ENCODE assay signal across 19 cellular contexts in genomic region chr22:37201066-37201820, GRCh38. TPM values are rescaled to one million over a fixed set of nuclear protein-coding genes. Genes with fewer than 3 reads are reported as not detected.
DNase-seq lines count a peak whose midpoint lies in the region; ATAC-seq, FAIRE-seq and TF ChIP-seq lines count a peak whose summit lies in the region.
"Had no signal": no experiment of that assay in that cellular context is flagged by ENCODE, and none has a peak within 500 bp of the region (broad histone marks: within the 10 kb centered on the region; RNA-seq: fewer than 3 reads in every experiment).

No MANE protein-coding gene starts in this region.

- FAIRE-seq in A549 (lab: Jason Lieb, UNC), result no peak
- FAIRE-seq: GM12891 had no signal

- no peak for TF ChIP-seq RAD21 in A549 (conservative IDR thresholded peaks at IDR 0.05 in 1 of 2, IDR thresholded peaks at IDR 0.05 in 1 of 2)

- intact Hi-C loops in CD14-positive monocyte (cut with micrococcal nuclease), result no loop called here
- intact Hi-C loops in mucosa of descending colon (cut with DNase I, micrococcal nuclease), result loop anchor here in 1 of 2 donors (10.0 kb wide), 1 partner anchor 46 kb away; no protein-coding TSS in a partner anchor
- intact Hi-C loops in activated T-helper 1 cell treated with anti-CD3 and anti-CD28 coated beads, Interleukin-12 subunit alpha, Interleukin-12 subunit beta, Interleukin-2, Interleukin-4 antibody, amounts not matched to agents 30 ng/mL and 10 ng/mL and 1 ng/mL, durations not matched to agents 14 hours and 24 hours and 36 hours (cut with micrococcal nuclease), result no loop called here

- WGBS in A549 (ENCODE audit: missing lambda C conversion rate), result 93% methylated on average over 10 of the region's 13 CpGs

- no peaks in the 10 kb centered on the region for H3K9me3 ChIP-seq in A549
- H3K9me3 ChIP-seq in mucosa of descending colon, result no peaks in the 10 kb centered on the region
- H3K9me3 ChIP-seq: SJSA1 had no signal

- H3K4me1 ChIP-seq in A549 (peaks cover 32% of the 10 kb centered on the region), mucosa of descending colon (ENCODE audit: low read depth) (peaks cover 29% of the 10 kb centered on the region)

- H3K36me3 Mint-ChIP-seq in CD14-positive monocyte, result no peaks in the 10 kb centered on the region
- no peaks in the 10 kb centered on the region for H3K36me3 Mint-ChIP-seq in activated T-helper 17 cell treated with anti-CD3 and anti-CD28 coated beads, Interleukin-2, amount 50 U/mL, for 72 hours (ENCODE audit: low read depth)
- peaks cover 2% of the 10 kb centered on the region for H3K36me3 Mint-ChIP-seq in activated T-helper 1 cell treated with anti-CD3 and anti-CD28 coated beads, Interleukin-12 subunit alpha, Interleukin-12 subunit beta, Interleukin-2, Interleukin-4 antibody, amounts not matched to agents 30 ng/mL and 10 ng/mL and 1 ng/mL, durations not matched to agents 14 hours and 24 hours and 36 hours (ENCODE audit: low read depth)

- peak overlapping the region; percentile 96 to 99; a peak in 4 of 6 replicates for H3K27ac ChIP-seq in A549
- H3K27ac ChIP-seq: SJSA1 had no signal

- peaks cover 16% of the 10 kb centered on the region for H3K4me1 Mint-ChIP-seq in CD14-positive monocyte
- H3K4me1 Mint-ChIP-seq in activated T-helper 17 cell treated with anti-CD3 and anti-CD28 coated beads, Interleukin-2, amount 50 U/mL, for 72 hours, result peaks cover 20% of the 10 kb centered on the region
- peaks cover 18% of the 10 kb centered on the region for H3K4me1 Mint-ChIP-seq in activated T-helper 1 cell treated with anti-CD3 and anti-CD28 coated beads, Interleukin-12 subunit alpha, Interleukin-12 subunit beta, Interleukin-2, Interleukin-4 antibody, amounts not matched to agents 30 ng/mL and 10 ng/mL and 1 ng/mL, durations not matched to agents 14 hours and 24 hours and 36 hours (ENCODE audit: low read depth)

- H3K4me2 ChIP-seq in A549, result no peak overlapping the region

- no peaks in the 10 kb centered on the region for H3K36me3 ChIP-seq in mucosa of descending colon (ENCODE audit: low read depth)
- H3K36me3 ChIP-seq: SJSA1 had no signal

- H3K4me3 Mint-ChIP-seq in CD14-positive monocyte, result no peak overlapping the region
- peak overlapping the region; percentile 31 for H3K4me3 Mint-ChIP-seq in activated T-helper 17 cell treated with anti-CD3 and anti-CD28 coated beads, Interleukin-2, amount 50 U/mL, for 72 hours
- H3K4me3 Mint-ChIP-seq in activated T-helper 1 cell treated with anti-CD3 and anti-CD28 coated beads, Interleukin-12 subunit alpha, Interleukin-12 subunit beta, Interleukin-2, Interleukin-4 antibody, amounts not matched to agents 30 ng/mL and 10 ng/mL and 1 ng/mL, durations not matched to agents 14 hours and 24 hours and 36 hours, result no peak overlapping the region
- H3K4me3 Mint-ChIP-seq: activated T-cell treated with anti-CD3 and anti-CD28 coated beads, Interleukin-2, amount 50 U/mL, for 4 hours had no signal

- TF ChIP-seq POLR2A in A549 (IDR thresholded peaks at IDR 0.05; ENCODE audit: low read length), result no peak

- POLR2A ChIA-PET in A549 (lab: Yijun Ruan, JAX), result no interaction called here

- H3K27ac Mint-ChIP-seq in CD14-positive monocyte, result no peak overlapping the region
- no peak overlapping the region for H3K27ac Mint-ChIP-seq in activated T-helper 17 cell treated with anti-CD3 and anti-CD28 coated beads, Interleukin-2, amount 50 U/mL, for 72 hours
- no peak overlapping the region for H3K27ac Mint-ChIP-seq in activated T-helper 1 cell treated with anti-CD3 and anti-CD28 coated beads, Interleukin-12 subunit alpha, Interleukin-12 subunit beta, Interleukin-2, Interleukin-4 antibody, amounts not matched to agents 30 ng/mL and 10 ng/mL and 1 ng/mL, durations not matched to agents 14 hours and 24 hours and 36 hours

- TF ChIP-seq EP300 in A549 (IDR thresholded peaks at IDR 0.05), result no peak

- no peak overlapping the region for H3K4me3 ChIP-seq in A549
- H3K4me3 ChIP-seq in mucosa of descending colon, result no peak overlapping the region
- H3K4me3 ChIP-seq: SJSA1 had no signal

- peaks cover 0 to 1% (median 1%) of the 10 kb centered on the region in 3 donors for H3K27me3 Mint-ChIP-seq in CD14-positive monocyte (ENCODE audit: low read depth in 3 of 3)
- H3K27me3 Mint-ChIP-seq in activated T-helper 17 cell treated with anti-CD3 and anti-CD28 coated beads, Interleukin-2, amount 50 U/mL, for 72 hours, result no peaks in the 10 kb centered on the region
- no peaks in the 10 kb centered on the region for H3K27me3 Mint-ChIP-seq in activated T-helper 1 cell treated with anti-CD3 and anti-CD28 coated beads, Interleukin-12 subunit alpha, Interleukin-12 subunit beta, Interleukin-2, Interleukin-4 antibody, amounts not matched to agents 30 ng/mL and 10 ng/mL and 1 ng/mL, durations not matched to agents 14 hours and 24 hours and 36 hours (ENCODE audit: insufficient read depth)

- CTCF ChIA-PET in A549 (lab: Yijun Ruan, JAX), result interaction anchor here (0.6 to 7.6 kb wide), 11 partner anchors 14 to 419 kb away, joined by 3 to 126 read pairs (median 4); no protein-coding TSS in a partner anchor

- peaks cover 0 to 3% (median 0%) of the 10 kb centered on the region in 7 donors for H3K9me3 Mint-ChIP-seq in CD14-positive monocyte
- no peaks in the 10 kb centered on the region for H3K9me3 Mint-ChIP-seq in activated T-helper 17 cell treated with anti-CD3 and anti-CD28 coated beads, Interleukin-2, amount 50 U/mL, for 72 hours
- no peaks in the 10 kb centered on the region for H3K9me3 Mint-ChIP-seq in activated T-helper 1 cell treated with anti-CD3 and anti-CD28 coated beads, Interleukin-12 subunit alpha, Interleukin-12 subunit beta, Interleukin-2, Interleukin-4 antibody, amounts not matched to agents 30 ng/mL and 10 ng/mL and 1 ng/mL, durations not matched to agents 14 hours and 24 hours and 36 hours
- H3K9me3 Mint-ChIP-seq: activated T-cell treated with anti-CD3 and anti-CD28 coated beads, Interleukin-2, amount 50 U/mL, for 4 hours had no signal

- DNase-seq in A549 (ENCODE audit: low read depth in 1 of 2, low spot score in 1 of 2), result no peak
- DNase-seq in CD14-positive monocyte (ENCODE audit: low spot score), result peak; percentile 30
- peak in 2 of 3 donors; percentile 17 to 24 for DNase-seq in mucosa of descending colon
- no peak for DNase-seq in activated T-helper 1 cell treated with anti-CD3 and anti-CD28 coated beads, Interleukin-12 subunit alpha, Interleukin-12 subunit beta, Interleukin-2, Interleukin-4 antibody, amounts not matched to agents 30 ng/mL and 10 ng/mL and 1 ng/mL, durations not matched to agents 14 hours and 24 hours and 36 hours (ENCODE audit: low spot score)
- no peak for DNase-seq in NCI-H446 (lab: John Stamatoyannopoulos, UW)
- DNase-seq: activated T-cell treated with anti-CD3 and anti-CD28 coated beads, Interleukin-2, amount 50 U/mL, for 4 hours; anterior cingulate cortex; hypothalamus; kidney glomerular epithelial cell; NCI-H1092; NCI-H2107; NCI-H526 treated with DMSO at 0.1 percent for 48 hours; OCI-M1 had no signal

- TF ChIP-seq CTCF in A549 (IDR thresholded peaks at IDR 0.05), result no peak
- no peak for TF ChIP-seq CTCF in CD14-positive monocyte (IDR thresholded peaks at IDR 0.05)
- TF ChIP-seq CTCF in mucosa of descending colon (IDR thresholded peaks at IDR 0.05), result no peak

- no peak for ATAC-seq in A549
- no peak for ATAC-seq in activated T-helper 17 cell treated with anti-CD3 and anti-CD28 coated beads, Interleukin-2, amount 50 U/mL, for 72 hours (replicated peaks)
- ATAC-seq in mucosa of descending colon, result no peak
- no peak for ATAC-seq in HG02588 (IDR thresholded peaks at IDR 0.05; ENCODE audit: unreplicated experiment)
- ATAC-seq: activated T-cell treated with anti-CD3 and anti-CD28 coated beads, Interleukin-2, amount 50 U/mL, for 4 hours had no signal

RNA-seq across cellular contexts. Expression of gene SSTR3, which starts 11.0 kb away (rescaled TPM):
- polyA plus RNA-seq in A549 (2011; rRNA removed) (not detected in 2 replicates), A549 (2017; fragmentation: RNase III; extraction: RNeasy Plus Mini Kit Qiagen cat#74134 plus additional on column Dnase treatment) (not detected in 3 replicates), CD14-positive monocyte (not detected)
- polyA plus RNA-seq in A549 (2012; cell fraction: cytosol; rRNA removed), result not detected in 2 replicates
- 0.07 TPM in 1 of 2 replicates, not detected in the other for polyA plus RNA-seq in A549 (2012; cell fraction: nucleus; rRNA removed)
- not detected in 2 replicates for polyA minus RNA-seq in A549 (2011; rRNA and poly(A)+ RNA removed)
- total RNA-seq in activated T-helper 17 cell treated with anti-CD3 and anti-CD28 coated beads, Interleukin-2, amount 50 U/mL, for 72 hours, result 10 to 100 TPM in 1 of 2 donors, 1 to 10 TPM in 1; 2.6 to 16.2 TPM
- total RNA-seq in mucosa of descending colon, result under 1 TPM in 2 of 3 donors, not detected in 1; 0.09 to 0.10 TPM
- total RNA-seq in activated T-helper 1 cell treated with anti-CD3 and anti-CD28 coated beads, Interleukin-12 subunit alpha, Interleukin-12 subunit beta, Interleukin-2, Interleukin-4 antibody, amounts not matched to agents 30 ng/mL and 10 ng/mL and 1 ng/mL, durations not matched to agents 14 hours and 24 hours and 36 hours, result 2.3 TPM in 2 replicates
- total RNA-seq: chondrocyte, G401, SJSA1 had no signal

RNA-seq across cellular contexts. Expression of gene C1QTNF6, which starts 13.2 kb away (rescaled TPM):
- polyA plus RNA-seq in A549 (2011; rRNA removed), result 18.6 and 24.7 TPM in 2 replicates
- 14.8 and 26.9 TPM in 2 replicates for polyA plus RNA-seq in A549 (2012; cell fraction: cytosol; rRNA removed)
- polyA plus RNA-seq in A549 (2012; cell fraction: nucleus; rRNA removed), result 33.8 and 39.1 TPM in 2 replicates
- polyA plus RNA-seq in A549 (2017; fragmentation: RNase III; extraction: RNeasy Plus Mini Kit Qiagen cat#74134 plus additional on column Dnase treatment), result 17.6 to 26.7 TPM (median 24.5 TPM) in 3 replicates
- polyA minus RNA-seq in A549 (2011; rRNA and poly(A)+ RNA removed), result 11.1 and 12.9 TPM in 2 replicates
- polyA plus RNA-seq in CD14-positive monocyte, result under 1 TPM; 0.14 to 0.24 TPM
- total RNA-seq in activated T-helper 17 cell treated with anti-CD3 and anti-CD28 coated beads, Interleukin-2, amount 50 U/mL, for 72 hours, result 10 to 100 TPM in 1 of 2 donors, 1 to 10 TPM in 1; 5.0 to 16.3 TPM
- 10 to 100 TPM in 2 of 3 donors, 1 to 10 TPM in 1; 8.9 to 22.5 (median 13.3) TPM for total RNA-seq in mucosa of descending colon
- total RNA-seq in activated T-helper 1 cell treated with anti-CD3 and anti-CD28 coated beads, Interleukin-12 subunit alpha, Interleukin-12 subunit beta, Interleukin-2, Interleukin-4 antibody, amounts not matched to agents 30 ng/mL and 10 ng/mL and 1 ng/mL, durations not matched to agents 14 hours and 24 hours and 36 hours, result 4.8 and 4.9 TPM in 2 replicates

RNA-seq across cellular contexts. Expression of gene RAC2, which starts 42.8 kb away (rescaled TPM):
- polyA plus RNA-seq in A549 (2011; rRNA removed) (0.12 TPM in 1 of 2 replicates, not detected in the other), A549 (2017; fragmentation: RNase III; extraction: RNeasy Plus Mini Kit Qiagen cat#74134 plus additional on column Dnase treatment) (0.05 to 0.07 TPM (median 0.05 TPM) in 3 replicates), CD14-positive monocyte (100 to 1,000 TPM; 360 to 529 TPM)
- polyA plus RNA-seq in A549 (2012; cell fraction: cytosol; rRNA removed), result 0.12 and 0.16 TPM in 2 replicates
- polyA plus RNA-seq in A549 (2012; cell fraction: nucleus; rRNA removed), result 0.17 and 0.22 TPM in 2 replicates
- not detected in 2 replicates for polyA minus RNA-seq in A549 (2011; rRNA and poly(A)+ RNA removed)
- 1,000 to 10,000 TPM in 1 of 2 donors, 100 to 1,000 TPM in 1; 674 to 1,069 TPM for total RNA-seq in activated T-helper 17 cell treated with anti-CD3 and anti-CD28 coated beads, Interleukin-2, amount 50 U/mL, for 72 hours
- 10 to 100 TPM; 15.3 to 26.8 (median 16.4) TPM for total RNA-seq in mucosa of descending colon
- 592 and 614 TPM in 2 replicates for total RNA-seq in activated T-helper 1 cell treated with anti-CD3 and anti-CD28 coated beads, Interleukin-12 subunit alpha, Interleukin-12 subunit beta, Interleukin-2, Interleukin-4 antibody, amounts not matched to agents 30 ng/mL and 10 ng/mL and 1 ng/mL, durations not matched to agents 14 hours and 24 hours and 36 hours
- total RNA-seq: G401 had no signal

RNA-seq across cellular contexts. Expression of gene IL2RB, which starts 51.5 kb away (rescaled TPM):
- polyA plus RNA-seq in A549 (2011; rRNA removed), result 0.05 and 0.14 TPM in 2 replicates
- 0.05 and 0.09 TPM in 2 replicates for polyA plus RNA-seq in A549 (2012; cell fraction: cytosol; rRNA removed)
- 0.09 and 0.12 TPM in 2 replicates for polyA plus RNA-seq in A549 (2012; cell fraction: nucleus; rRNA removed)
- polyA plus RNA-seq in A549 (2017; fragmentation: RNase III; extraction: RNeasy Plus Mini Kit Qiagen cat#74134 plus additional on column Dnase treatment), result 0.04 to 0.17 TPM (median 0.05 TPM) in 3 replicates
- not detected in 2 replicates for polyA minus RNA-seq in A549 (2011; rRNA and poly(A)+ RNA removed)
- polyA plus RNA-seq in CD14-positive monocyte, result 1 to 10 TPM in 1 of 2 donors, under 1 TPM in 1; 0.60 to 1.7 TPM
- 100 to 1,000 TPM; 425 to 498 TPM for total RNA-seq in activated T-helper 17 cell treated with anti-CD3 and anti-CD28 coated beads, Interleukin-2, amount 50 U/mL, for 72 hours
- total RNA-seq in mucosa of descending colon, result 1 to 10 TPM; 4.5 to 5.8 (median 5.3) TPM
- total RNA-seq in activated T-helper 1 cell treated with anti-CD3 and anti-CD28 coated beads, Interleukin-12 subunit alpha, Interleukin-12 subunit beta, Interleukin-2, Interleukin-4 antibody, amounts not matched to agents 30 ng/mL and 10 ng/mL and 1 ng/mL, durations not matched to agents 14 hours and 24 hours and 36 hours, result 273 and 278 TPM in 2 replicates
- total RNA-seq: G401, SJSA1 had no signal

Comparison
In these comparisons a context has a peak if more than half of its experiments do, and no peak if none do; other contexts are left out.
1. DNase-seq: peak in CD14-positive monocyte (single experiment) and mucosa of descending colon (2 of 3); none in A549 (0 of 2), activated T-helper 1 cell treated with anti-CD3 and anti-CD28 coated beads, Interleukin-12 subunit alpha, Interleukin-12 subunit beta, Interleukin-2, Interleukin-4 antibody, amounts not matched to agents 30 ng/mL and 10 ng/mL and 1 ng/mL, durations not matched to agents 14 hours and 24 hours and 36 hours (single experiment) and NCI-H446 (0 of 2).
2. RNA of gene RAC2, which starts 42.8 kb away (total RNA-seq): 674 to 1,069 TPM in activated T-helper 17 cell treated with anti-CD3 and anti-CD28 coated beads, Interleukin-2, amount 50 U/mL, for 72 hours and 592 to 614 TPM in activated T-helper 1 cell treated with anti-CD3 and anti-CD28 coated beads, Interleukin-12 subunit alpha, Interleukin-12 subunit beta, Interleukin-2, Interleukin-4 antibody, amounts not matched to agents 30 ng/mL and 10 ng/mL and 1 ng/mL, durations not matched to agents 14 hours and 24 hours and 36 hours; 15.3 to 26.8 TPM in mucosa of descending colon; every median in the first group is over 10 times any median in the second.